ENCODE assay signal across 24 cellular contexts in the genomic region with DNA sequence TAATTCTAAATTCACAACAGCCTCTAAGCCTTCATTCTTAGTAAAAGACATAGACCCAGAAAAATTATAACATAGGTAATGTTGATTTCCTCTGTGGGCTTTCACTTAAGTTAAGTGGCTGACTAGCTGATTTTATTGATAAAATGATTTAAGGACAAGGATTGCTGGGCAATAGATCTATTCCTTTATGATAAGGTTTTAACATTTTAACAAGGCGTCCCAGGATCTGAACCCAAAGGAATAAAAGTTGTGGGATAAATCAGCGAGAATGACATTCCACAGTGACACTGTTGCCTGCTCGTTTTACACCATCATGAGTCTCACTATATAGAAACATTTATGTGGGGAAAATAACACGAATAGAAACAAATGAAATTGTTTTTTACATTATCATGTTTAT.
"Had no signal": no experiment of that assay in that cellular context is flagged by ENCODE, and none has a peak within 500 bp of the region (broad histone marks: within the 10 kb centered on the region; RNA-seq: fewer than 3 reads in every experiment).

No MANE protein-coding gene starts in this region.

- DNase-seq: stimulated activated CD4-positive, alpha-beta T cell treated with anti-CD3 and anti-CD28 coated beads, Interleukin-2, amount 100 ng/mL, for 48 hours; stimulated activated CD4-positive, alpha-beta T cell treated with anti-CD3 and anti-CD28 coated beads, Interleukin-4, amount 100 ng/mL, for 1 hour; stimulated activated CD4-positive, alpha-beta T cell treated with anti-CD3 and anti-CD28 coated beads, Interleukin-4, amount 100 ng/mL, for 24 hours; stimulated activated CD4-positive, alpha-beta T cell treated with anti-CD3 and anti-CD28 coated beads, Interleukin-4, amount 100 ng/mL, for 4 hours; stimulated activated CD8-positive, alpha-beta memory T cell treated with anti-CD3 and anti-CD28 coated beads, Interleukin-4, amount 100 ng/mL, for 48 hours; stimulated activated naive B cell treated with anti-CD40 and anti-IgM and Interleukin-4, amounts not matched to agents 10 μg/mL and 1 μg/mL and 100 μg/mL, for 72 hours; stimulated activated naive CD4-positive, alpha-beta T cell; stimulated activated naive CD4-positive, alpha-beta T cell treated with Interleukin-2 at 50 U/mL for 16 hours; stimulated activated naive CD8-positive, alpha-beta T cell treated with anti-CD3 and anti-CD28 coated beads, Interleukin-15, amount 100 ng/mL, for 72 hours; stimulated activated naive CD8-positive, alpha-beta T cell treated with anti-CD3 and anti-CD28 coated beads, Interleukin-15, Interleukin-2, amounts not matched to agents 100 U/mL and 50 U/mL, for 24 hours; stomach; substantia nigra; testis; thyroid gland; tibial artery; transverse colon; trophoblast cell; upper lobe of left lung; upper lobe of right lung; uterus had no signal

- H3K36me3 Mint-ChIP-seq: stimulated activated effector memory CD8-positive, alpha-beta T cell treated with anti-CD3 and anti-CD28 coated beads, Interleukin-12 subunit alpha, Interleukin-12 subunit beta, amount 100 ng/mL, for 72 hours; stimulated activated memory B cell treated with anti-CD40 and anti-IgM and Interleukin-4, amounts not matched to agents 10 μg/mL and 1 μg/mL and 100 μg/mL, for 72 hours; stimulated activated naive B cell treated with anti-CD40 and anti-IgM and Interleukin-4, amounts not matched to agents 10 μg/mL and 1 μg/mL and 100 μg/mL, for 72 hours; type B pancreatic cell had no signal

- H3K4me3 Mint-ChIP-seq: stimulated activated effector memory CD8-positive, alpha-beta T cell treated with anti-CD3 and anti-CD28 coated beads, Interleukin-12 subunit alpha, Interleukin-12 subunit beta, amount 100 ng/mL, for 72 hours; stimulated activated memory B cell treated with anti-CD40 and anti-IgM and Interleukin-4, amounts not matched to agents 10 μg/mL and 1 μg/mL and 100 μg/mL, for 72 hours; stimulated activated naive B cell treated with anti-CD40 and anti-IgM and Interleukin-4, amounts not matched to agents 10 μg/mL and 1 μg/mL and 100 μg/mL, for 72 hours; stimulated activated naive CD8-positive, alpha-beta T cell treated with anti-CD3 and anti-CD28 coated beads, Interleukin-15, amount 100 ng/mL, for 72 hours; stimulated activated naive CD8-positive, alpha-beta T cell treated with anti-CD3 and anti-CD28 coated beads, Interleukin-15, Interleukin-2, amounts not matched to agents 100 ng/mL and 50 ng/mL, for 24 hours; type B pancreatic cell had no signal

- H3K27me3 Mint-ChIP-seq: stimulated activated memory B cell treated with anti-CD40 and anti-IgM and Interleukin-4, amounts not matched to agents 10 μg/mL and 1 μg/mL and 100 μg/mL, for 72 hours; stimulated activated naive B cell treated with anti-CD40 and anti-IgM and Interleukin-4, amounts not matched to agents 10 μg/mL and 1 μg/mL and 100 μg/mL, for 72 hours; stimulated activated naive CD8-positive, alpha-beta T cell treated with anti-CD3 and anti-CD28 coated beads, Interleukin-15, amount 100 ng/mL, for 72 hours; stimulated activated naive CD8-positive, alpha-beta T cell treated with anti-CD3 and anti-CD28 coated beads, Interleukin-15, Interleukin-2, amounts not matched to agents 100 ng/mL and 50 ng/mL, for 24 hours; type B pancreatic cell had no signal

- H3K4me1 Mint-ChIP-seq: stimulated activated effector memory CD8-positive, alpha-beta T cell treated with anti-CD3 and anti-CD28 coated beads, Interleukin-12 subunit alpha, Interleukin-12 subunit beta, amount 100 ng/mL, for 72 hours; stimulated activated memory B cell treated with anti-CD40 and anti-IgM and Interleukin-4, amounts not matched to agents 10 μg/mL and 1 μg/mL and 100 μg/mL, for 72 hours; stimulated activated naive B cell treated with anti-CD40 and anti-IgM and Interleukin-4, amounts not matched to agents 10 μg/mL and 1 μg/mL and 100 μg/mL, for 72 hours; stimulated activated naive CD8-positive, alpha-beta T cell treated with anti-CD3 and anti-CD28 coated beads, Interleukin-15, amount 100 ng/mL, for 72 hours had no signal

- H3K9me3 Mint-ChIP-seq: stimulated activated memory B cell treated with anti-CD40 and anti-IgM and Interleukin-4, amounts not matched to agents 10 μg/mL and 1 μg/mL and 100 μg/mL, for 72 hours; stimulated activated naive CD8-positive, alpha-beta T cell treated with anti-CD3 and anti-CD28 coated beads, Interleukin-15, amount 100 ng/mL, for 72 hours; type B pancreatic cell had no signal

- H3K27ac Mint-ChIP-seq: stimulated activated effector memory CD8-positive, alpha-beta T cell treated with anti-CD3 and anti-CD28 coated beads, Interleukin-12 subunit alpha, Interleukin-12 subunit beta, amount 100 ng/mL, for 72 hours; stimulated activated memory B cell treated with anti-CD40 and anti-IgM and Interleukin-4, amounts not matched to agents 10 μg/mL and 1 μg/mL and 100 μg/mL, for 72 hours; stimulated activated naive B cell treated with anti-CD40 and anti-IgM and Interleukin-4, amounts not matched to agents 10 μg/mL and 1 μg/mL and 100 μg/mL, for 72 hours; stimulated activated naive CD8-positive, alpha-beta T cell treated with anti-CD3 and anti-CD28 coated beads, Interleukin-15, amount 100 ng/mL, for 72 hours; stimulated activated naive CD8-positive, alpha-beta T cell treated with anti-CD3 and anti-CD28 coated beads, Interleukin-15, Interleukin-2, amounts not matched to agents 100 ng/mL and 50 ng/mL, for 24 hours; type B pancreatic cell had no signal
